Comparison of ENCODE assay signal across 15 cellular contexts in the genomic region with DNA sequence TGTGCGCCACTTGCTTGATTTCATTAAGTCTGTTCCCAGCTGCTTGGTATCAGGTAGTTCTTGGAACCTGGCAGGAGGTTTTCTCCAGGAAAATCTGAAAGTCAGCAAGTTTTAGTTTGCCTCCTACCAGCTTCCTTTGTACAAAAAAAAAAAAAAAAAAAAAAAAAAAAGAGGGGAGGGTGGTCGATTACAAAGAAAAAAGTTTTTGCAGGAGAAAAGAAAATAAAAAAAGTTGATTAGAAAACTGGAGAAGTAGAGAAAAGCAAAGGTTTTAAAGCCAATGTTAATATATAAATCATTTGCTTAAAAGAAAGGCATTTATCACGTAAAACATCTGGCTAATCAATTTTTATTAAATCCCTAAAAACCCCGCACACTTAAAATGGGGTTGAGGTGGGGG.
DNase-seq lines count a peak whose midpoint lies in the region; TF ChIP-seq lines count a peak whose summit lies in the region.
"Had no signal": no experiment of that assay in that cellular context is flagged by ENCODE, and none has a peak within 500 bp of the region (broad histone marks: within the 10 kb centered on the region; RNA-seq: fewer than 3 reads in every experiment).

No MANE protein-coding gene starts in this region.

- DNase-seq in SK-N-MC (ENCODE audit: low read depth, low spot score) = no peak
- no peak for DNase-seq in nephron progenitor cell
- DNase-seq in COLO668 (lab: John Stamatoyannopoulos, UW; ENCODE audit: unreplicated experiment) = no peak
- DNase-seq in SW 1271 (lab: John Stamatoyannopoulos, UW) = no peak
- DNase-seq in T-helper 9 cell = no peak
- DNase-seq: CD8-positive, alpha-beta memory T cell; GOT3; HFFc6; NCI-H1048; NCI-H2081; NCI-H2227 treated with DMSO at 0.1 percent for 48 hours; SIG-M5 had no signal

- H3K36me3 ChIP-seq in ACC112 (ENCODE audit: insufficient read depth, low read length) (no peaks in the 10 kb centered on the region), SK-N-MC (ENCODE audit: insufficient read depth, low read length) (no peaks in the 10 kb centered on the region)

- H3K27ac Mint-ChIP-seq in nephron progenitor cell = no peak overlapping the region
- H3K27ac Mint-ChIP-seq: CD8-positive, alpha-beta memory T cell; HFFc6 had no signal

- H3K4me1 Mint-ChIP-seq in nephron progenitor cell = peaks cover 43% of the 10 kb centered on the region

- TF ChIP-seq CTCF in 22Rv1 (IDR thresholded peaks at IDR 0.05) = no peak
- no peak for TF ChIP-seq CTCF in nephron progenitor cell (IDR thresholded peaks at IDR 0.05)

- H3K27ac ChIP-seq in 22Rv1 = peak overlapping the region; percentile 81
- H3K27ac ChIP-seq in ACC112 (ENCODE audit: low read depth, low read length) = peak overlapping the region; percentile 52
- H3K27ac ChIP-seq in SK-N-MC = peak overlapping the region; percentile 95
- H3K27ac ChIP-seq: KMS-11 had no signal

- H3K79me2 ChIP-seq in ACC112 (ENCODE audit: control insufficient read depth, insufficient read depth, low read length, unreplicated experiment) = peaks cover 29% of the 10 kb centered on the region

- H3K4me3 ChIP-seq in ACC112 (ENCODE audit: low read depth, low read length) = peak overlapping the region; percentile 87
- peak overlapping the region; percentile 81 for H3K4me3 ChIP-seq in SK-N-MC

- no peaks in the 10 kb centered on the region for H3K9me3 ChIP-seq in SK-N-MC (ENCODE audit: low read depth, low read length)

- no peaks in the 10 kb centered on the region for H3K27me3 ChIP-seq in ACC112 (ENCODE audit: insufficient read depth, low read length)

- H3K4me1 ChIP-seq in ACC112 (ENCODE audit: control insufficient read depth, insufficient read depth, low read length, unreplicated experiment) = peaks cover 9% of the 10 kb centered on the region

- H3K27me3 Mint-ChIP-seq in nephron progenitor cell (ENCODE audit: low read depth, poor library complexity) = peaks cover 48% of the 10 kb centered on the region
- H3K27me3 Mint-ChIP-seq: CD8-positive, alpha-beta memory T cell had no signal

- no peak overlapping the region for H2AFZ ChIP-seq in ACC112 (ENCODE audit: low read length, unreplicated experiment)

- no peaks in the 10 kb centered on the region for H3K36me3 Mint-ChIP-seq in nephron progenitor cell (ENCODE audit: low read depth)
- H3K36me3 Mint-ChIP-seq: CD8-positive, alpha-beta memory T cell had no signal

- peak overlapping the region; percentile 71 for H3K9ac ChIP-seq in SK-N-MC (ENCODE audit: insufficient read length)
- H3K9ac ChIP-seq: KMS-11 had no signal

- no peaks in the 10 kb centered on the region for H3K9me3 Mint-ChIP-seq in nephron progenitor cell
- H3K9me3 Mint-ChIP-seq: HFFc6 had no signal

- peak overlapping the region; percentile 94 for H3K4me3 Mint-ChIP-seq in nephron progenitor cell
- H3K4me3 Mint-ChIP-seq: CD8-positive, alpha-beta memory T cell had no signal
